1 cellular context compared by ENCODE assay signal in the genomic region with DNA sequence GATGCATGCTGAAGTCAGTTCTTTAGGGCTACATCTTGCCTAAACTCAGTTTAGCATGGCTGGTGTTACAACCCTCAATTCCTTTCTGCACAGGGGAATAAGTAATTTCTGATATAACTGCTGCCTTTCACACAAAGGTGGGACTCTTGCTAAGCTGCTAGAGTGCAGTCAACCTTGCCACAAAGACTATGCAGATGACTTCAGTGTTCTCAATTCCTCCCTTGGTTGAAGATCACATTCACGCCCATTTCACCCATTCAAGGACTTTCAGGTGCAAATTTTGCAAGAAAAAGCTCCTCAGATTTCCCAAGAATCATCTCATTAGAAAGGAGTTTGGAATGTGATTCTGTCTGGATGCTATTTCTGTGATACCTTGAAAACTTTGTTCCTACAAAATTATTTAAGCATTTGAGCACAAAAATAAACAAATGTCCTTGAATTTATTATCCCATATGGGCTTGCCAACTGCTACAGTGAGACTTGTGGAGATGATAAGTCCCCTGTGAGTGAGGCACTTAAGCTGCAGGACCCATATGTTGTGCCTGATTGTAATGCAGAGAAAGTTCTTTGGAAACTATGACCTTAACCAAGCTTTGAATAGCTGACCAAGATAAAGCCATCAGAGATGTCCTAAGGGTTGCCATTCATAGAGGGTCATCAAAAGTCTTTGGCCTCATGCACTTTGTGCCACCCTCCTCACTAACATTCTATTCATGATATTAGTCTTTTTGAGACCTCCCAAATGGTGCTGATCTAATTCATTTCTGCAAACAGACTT.
A peak's percentile ranks its signal among the peaks of the same experiment; 100 is the strongest.
TF ChIP-seq lines count a peak whose summit lies in the region.

No MANE protein-coding gene starts in this region.

TF ChIP-seq in GM23338, 12 proteins besides CTCF, POLR2A, EP300 and RAD21 (continued from another document):
- no peak for TF ChIP-seq REST (IDR thresholded peaks at IDR 0.05; ENCODE audit: unreplicated experiment)
- 0 out of 2 replicates have a peak, but pooled peaks have one; percentile 12 for TF ChIP-seq ZNF114 (CRISPR knock-in tag; IDR thresholded peaks at IDR 0.05)
- no peak for TF ChIP-seq ZNF331 (CRISPR knock-in tag; IDR thresholded peaks at IDR 0.05; ENCODE audit: low read depth)
TF ChIP-seq in GM23338: peak in this region for 3.
